In genomic region chr17:10789694-10790271, GRCh38 we compare ENCODE assay signal across 12 cellular contexts. TPM values are rescaled to one million over a fixed set of nuclear protein-coding genes. Genes with fewer than 3 reads are reported as not detected.
"Had no signal": no experiment of that assay in that cellular context is flagged by ENCODE, and none has a peak within 500 bp of the region (broad histone marks: within the 10 kb centered on the region; RNA-seq: fewer than 3 reads in every experiment).

No MANE protein-coding gene starts in this region.

- H3K4me1 Mint-ChIP-seq: activated naive CD4-positive, alpha-beta T cell treated with anti-CD3 and anti-CD28 coated beads, Interleukin-2, amount 50 U/mL, for 24 hours; immature natural killer cell; naive thymus-derived CD8-positive, alpha-beta T cell; T-cell had no signal

- H3K27me3 Mint-ChIP-seq: activated naive CD4-positive, alpha-beta T cell treated with anti-CD3 and anti-CD28 coated beads, Interleukin-2, amount 50 U/mL, for 24 hours had no signal

- H3K27ac ChIP-seq: tibial artery had no signal

- H3K27me3 ChIP-seq: tibial artery had no signal

- H3K4me3 Mint-ChIP-seq: activated naive CD4-positive, alpha-beta T cell treated with anti-CD3 and anti-CD28 coated beads, Interleukin-2, amount 50 U/mL, for 24 hours; immature natural killer cell; naive thymus-derived CD8-positive, alpha-beta T cell; T-cell had no signal

- H3K27ac Mint-ChIP-seq: activated naive CD4-positive, alpha-beta T cell treated with anti-CD3 and anti-CD28 coated beads, Interleukin-2, amount 50 U/mL, for 24 hours; activated T-helper 2 cell treated with anti-CD3 and anti-CD28 coated beads, Interferon-gamma antibody, Interleukin-2, Interleukin-4, amounts not matched to agents 10 μg/mL and 5 μg/mL and 100 μg/mL, durations not matched to agents 14 hours and 24 hours and 36 hours; immature natural killer cell; T-cell had no signal

- H3K36me3 ChIP-seq: tibial artery had no signal

- H3K4me3 ChIP-seq: tibial artery had no signal

- DNase-seq: activated CD4-positive, CD25-positive, alpha-beta regulatory T cell; immature natural killer cell; left cardiac atrium; naive thymus-derived CD8-positive, alpha-beta T cell; occipital lobe; T-cell; tibial artery had no signal

- H3K36me3 Mint-ChIP-seq: activated naive CD4-positive, alpha-beta T cell treated with anti-CD3 and anti-CD28 coated beads, Interleukin-2, amount 50 U/mL, for 24 hours; immature natural killer cell; T-cell had no signal

- ATAC-seq: naive thymus-derived CD8-positive, alpha-beta T cell had no signal

- H3K9me3 Mint-ChIP-seq: activated naive CD4-positive, alpha-beta T cell treated with anti-CD3 and anti-CD28 coated beads, Interleukin-2, amount 50 U/mL, for 24 hours; activated T-helper 2 cell treated with anti-CD3 and anti-CD28 coated beads, Interferon-gamma antibody, Interleukin-2, Interleukin-4, amounts not matched to agents 10 μg/mL and 5 μg/mL and 100 μg/mL, durations not matched to agents 14 hours and 24 hours and 36 hours; T-cell had no signal

- H3K9me3 ChIP-seq: tibial artery had no signal

RNA-seq across cellular contexts. Expression of gene TMEM238L, which starts 14.1 kb away (rescaled TPM):
- total RNA-seq: activated T-helper 2 cell treated with anti-CD3 and anti-CD28 coated beads, Interferon-gamma antibody, Interleukin-2, Interleukin-4, amounts not matched to agents 10 μg/mL and 5 μg/mL and 100 μg/mL, durations not matched to agents 14 hours and 24 hours and 36 hours; glomerular endothelial cell; left cardiac atrium; mammary epithelial cell; mononuclear cell; naive thymus-derived CD8-positive, alpha-beta T cell; occipital lobe; T-cell had no signal
- polyA plus RNA-seq: immature natural killer cell, mammary epithelial cell had no signal

RNA-seq across cellular contexts. Expression of gene PIRT, which starts 48.1 kb away (rescaled TPM):
- total RNA-seq: activated T-helper 2 cell treated with anti-CD3 and anti-CD28 coated beads, Interferon-gamma antibody, Interleukin-2, Interleukin-4, amounts not matched to agents 10 μg/mL and 5 μg/mL and 100 μg/mL, durations not matched to agents 14 hours and 24 hours and 36 hours; glomerular endothelial cell; left cardiac atrium; mammary epithelial cell; naive thymus-derived CD8-positive, alpha-beta T cell; T-cell had no signal
- polyA plus RNA-seq: immature natural killer cell; mammary epithelial cell; naive thymus-derived CD8-positive, alpha-beta T cell had no signal
